Comparison of ENCODE assay signal across 9 cellular contexts in genomic region chr12:46373303-46374182, GRCh38. TPM values are rescaled to one million over a fixed set of nuclear protein-coding genes. Genes with fewer than 3 reads are reported as not detected.
DNase-seq lines count a peak whose midpoint lies in the region; ATAC-seq, FAIRE-seq and TF ChIP-seq lines count a peak whose summit lies in the region.
"Had no signal": no experiment of that assay in that cellular context is flagged by ENCODE, and none has a peak within 500 bp of the region (broad histone marks: within the 10 kb centered on the region; RNA-seq: fewer than 3 reads in every experiment).

No MANE protein-coding gene starts in this region.

- H3K27ac ChIP-seq in endothelial cell of umbilical vein (ENCODE audit: insufficient read depth, low read depth, low read length) (peak overlapping the region; percentile 96), testis (peak overlapping the region; percentile 97 to 100)

- FAIRE-seq in endothelial cell of umbilical vein (lab: Jason Lieb, UNC): peak; percentile 78
- FAIRE-seq: colon had no signal

- no peaks in the 10 kb centered on the region for H3K9me1 ChIP-seq in endothelial cell of umbilical vein (replicated peaks; ENCODE audit: control insufficient read depth, extremely low read depth, insufficient read depth, low read length)

- H3K79me2 ChIP-seq in endothelial cell of umbilical vein (ENCODE audit: control insufficient read depth, insufficient read depth, low read length): peaks cover 43% of the 10 kb centered on the region

- peaks cover 20% of the 10 kb centered on the region for H3K4me1 ChIP-seq in endothelial cell of umbilical vein (ENCODE audit: control insufficient read depth, extremely low read depth, insufficient read depth, low read length)
- H3K4me1 ChIP-seq in mucosa of stomach (ENCODE audit: control insufficient read depth, insufficient read depth, low read length): peaks cover 9% of the 10 kb centered on the region
- H3K4me1 ChIP-seq in testis: peaks cover 14% of the 10 kb centered on the region

- H2AFZ ChIP-seq in endothelial cell of umbilical vein (ENCODE audit: low read depth, low read length): peak overlapping the region; percentile 43

- no TSS peak for BruUV-seq in endothelial cell of umbilical vein (replicated peaks; lab: Mats Ljungman, UMichigan)

- peak overlapping the region; percentile 72 to 91 (median 90) for H3K4me3 ChIP-seq in endothelial cell of umbilical vein (replicated peaks in 1 of 3; ENCODE audit: insufficient read depth in 1 of 3, low read depth in 1 of 3, low read length in 3 of 3)
- H3K4me3 ChIP-seq in mucosa of stomach (ENCODE audit: low read length): peak overlapping the region; percentile 73
- H3K4me3 ChIP-seq in testis: peak overlapping the region; percentile 88 to 99

- intact Hi-C loops in endothelial cell of umbilical vein (cut with micrococcal nuclease): loop anchor here (2.0 to 5.0 kb wide), 6 partner anchors 106 to 1444 kb away; partner anchors contain the start of genes HDAC7 and SLC38A1
- intact Hi-C loops in testis (cut with DNase I; ENCODE audit: low total_unique reads): loop anchor here (10.0 kb wide), 1 partner anchor 291 kb away; no protein-coding TSS in a partner anchor

- H3K27me3 ChIP-seq in endothelial cell of umbilical vein (ENCODE audit: control insufficient read depth in 2 of 2, insufficient read depth in 2 of 2, low read length in 2 of 2) (no peaks in the 10 kb centered on the region), mucosa of stomach (ENCODE audit: control insufficient read depth, insufficient read depth, low read length) (no peaks in the 10 kb centered on the region), testis (no peaks in the 10 kb centered on the region)

- dilution Hi-C loops in endothelial cell of umbilical vein (cut with MboI; ENCODE audit: extremely low pct_ligation_motif_present, low sequenced_read_pairs): no loop called here

- H3K36me3 ChIP-seq in endothelial cell of umbilical vein (ENCODE audit: control insufficient read depth in 2 of 2, extremely low read depth in 1 of 2, insufficient read depth in 2 of 2, low read length in 2 of 2): peaks cover 12 to 26% of the 10 kb centered on the region in 2 experiments
- H3K36me3 ChIP-seq in mucosa of stomach (ENCODE audit: control insufficient read depth, insufficient read depth, low read length): no peaks in the 10 kb centered on the region
- H3K36me3 ChIP-seq in testis (ENCODE audit: low read depth, missing control alignments): no peaks in the 10 kb centered on the region

- peaks cover 14% of the 10 kb centered on the region for H4K20me1 ChIP-seq in endothelial cell of umbilical vein (replicated peaks; ENCODE audit: control insufficient read depth, extremely low read depth, insufficient read depth, low read length)

- peak overlapping the region; percentile 97 for H3K9ac ChIP-seq in endothelial cell of umbilical vein (replicated peaks; ENCODE audit: extremely low read depth, insufficient read depth, low read length)
- peak overlapping the region; percentile 95 for H3K9ac ChIP-seq in mucosa of stomach (ENCODE audit: low read length)

- CTCF ChIA-PET in GM10248 (lab: Yijun Ruan, JAX): no interaction called here
- CTCF ChIA-PET in endothelial cell of umbilical vein (lab: Charles Lee): interaction anchor here (0.6 to 1.3 kb wide), 5 partner anchors 57 to 291 kb away, joined by 3 to 13 read pairs (median 3); no protein-coding TSS in a partner anchor

- TF ChIP-seq CTCF in GM10248 (IDR thresholded peaks at IDR 0.05; ENCODE audit: control extremely low read depth, extremely low read depth, low read depth, missing control alignments) (no peak), endothelial cell of umbilical vein (IDR thresholded peaks at IDR 0.05; ENCODE audit: extremely low read depth in 1 of 2, insufficient read depth in 1 of 2, low read depth in 1 of 2, low read length in 2 of 2) (peak in 1 of 2 donors; percentile 34), testis (IDR thresholded peaks at IDR 0.05) (peak in 1 of 3 experiments; percentile 10)

- POLR2A ChIA-PET in GM10248 (lab: Yijun Ruan, JAX): no interaction called here
- POLR2A ChIA-PET in endothelial cell of umbilical vein (lab: Charles Lee): interaction anchor here (1.0 to 3.2 kb wide), 2 partner anchors 11 to 58 kb away, joined by 3 to 20 read pairs; no protein-coding TSS in a partner anchor

- no peak for TF ChIP-seq POLR2A in endothelial cell of umbilical vein (IDR thresholded peaks at IDR 0.05; ENCODE audit: low read depth, low read length)
- TF ChIP-seq POLR2A in testis (IDR thresholded peaks at IDR 0.05): no peak

- WGBS in testis, 2 donors: 18 to 21% methylated on average over 21 to 33 of the region's 33 CpGs

- peak overlapping the region; percentile 96 for H3K4me2 ChIP-seq in endothelial cell of umbilical vein (ENCODE audit: insufficient read depth, low read length)

- H3K9me3 ChIP-seq in endothelial cell of umbilical vein (replicated peaks; ENCODE audit: control insufficient read depth, insufficient read depth, low read length) (no peaks in the 10 kb centered on the region), mucosa of stomach (ENCODE audit: control insufficient read depth, low read length) (no peaks in the 10 kb centered on the region), testis (no peaks in the 10 kb centered on the region)

- peak; percentile 31 for DNase-seq in GM10248 (ENCODE audit: extremely low spot score)
- DNase-seq in NCI-H128 (lab: John Stamatoyannopoulos, UW; ENCODE audit: unreplicated experiment): peak; percentile 21
- peak; percentile 76 for DNase-seq in activated CD8-positive, alpha-beta memory T cell treated with anti-CD3 and anti-CD28 coated beads, Interleukin-2, amount 50 U/mL, for 48 hours
- DNase-seq in endothelial cell of umbilical vein (ENCODE audit: low read depth, low spot score): peak; percentile 80
- peak; percentile 68 for DNase-seq in testis

- ATAC-seq in HG02884 (IDR thresholded peaks at IDR 0.05; ENCODE audit: unreplicated experiment) (no peak), esophagus mucosa (no peak)

TF ChIP-seq in endothelial cell of umbilical vein, 7 proteins besides CTCF, POLR2A, EP300 and RAD21:
- no peak for TF ChIP-seq MYC (IDR thresholded peaks at IDR 0.05; ENCODE audit: low read depth, low read length)
- no peak for TF ChIP-seq FOS (IDR thresholded peaks at IDR 0.05; ENCODE audit: borderline replicate concordance, insufficient read depth, low read length)
- TF ChIP-seq MAX (IDR thresholded peaks at IDR 0.05; ENCODE audit: insufficient read depth, insufficient read length): no peak
- no peak for TF ChIP-seq JUN (IDR thresholded peaks at IDR 0.05; ENCODE audit: borderline replicate concordance, insufficient read depth, insufficient read length, low read depth)
- no peak for TF ChIP-seq EZH2 (IDR thresholded peaks at IDR 0.05; ENCODE audit: borderline replicate concordance, low read depth, low read length, severe bottlenecking)
- TF ChIP-seq POLR2AphosphoS5 (IDR thresholded peaks at IDR 0.05; ENCODE audit: insufficient read depth, low read depth, low read length): peak; percentile 36

RNA-seq across cellular contexts. Expression of gene SLC38A2, which starts 1.0 kb away (rescaled TPM):
- 427 and 459 TPM in 2 replicates for total RNA-seq in endothelial cell of umbilical vein
- polyA plus RNA-seq in endothelial cell of umbilical vein: 263 and 267 TPM in 2 replicates
- 96.2 and 111 TPM in 2 replicates for polyA plus RNA-seq in endothelial cell of umbilical vein (2011; cell fraction: cytosol; rRNA removed)
- polyA plus RNA-seq in endothelial cell of umbilical vein (2011; cell fraction: nucleus; rRNA removed): 800 and 825 TPM in 2 replicates
- 442 and 473 TPM in 2 replicates for polyA plus RNA-seq in endothelial cell of umbilical vein (2012)
- polyA minus RNA-seq in endothelial cell of umbilical vein: 496 and 527 TPM in 2 replicates
- polyA minus RNA-seq in endothelial cell of umbilical vein (2011; cell fraction: cytosol; rRNA and poly(A)+ RNA removed): 275 TPM
- 1,147 and 1,325 TPM in 2 replicates for polyA minus RNA-seq in endothelial cell of umbilical vein (2011; cell fraction: nucleus; rRNA and poly(A)+ RNA removed)
- total RNA-seq in testis: 100 to 1,000 TPM; 151 to 220 TPM
- 56.4 TPM for polyA plus RNA-seq in testis (ENCODE audit: insufficient read depth, low read depth, low replicate concordance)
- total RNA-seq in esophagus mucosa: 245 TPM

Comparison
In these comparisons a context has a peak if more than half of its experiments do, and no peak if none do; other contexts are left out.
1. DNase-seq: peak in every context shown above with its lines; median percentile 80 in endothelial cell of umbilical vein; 76 in activated CD8-positive, alpha-beta memory T cell treated with anti-CD3 and anti-CD28 coated beads, Interleukin-2, amount 50 U/mL, for 48 hours; 68 in testis; 31 in GM10248; 21 in NCI-H128.